Comparison of ENCODE assay signal across 20 cellular contexts in genomic region chr3:160127308-160127707, GRCh38.
DNase-seq lines count a peak whose midpoint lies in the region; ATAC-seq and TF ChIP-seq lines count a peak whose summit lies in the region.
"Had no signal": no experiment of that assay in that cellular context is flagged by ENCODE, and none has a peak within 500 bp of the region (broad histone marks: within the 10 kb centered on the region; RNA-seq: fewer than 3 reads in every experiment).

No MANE protein-coding gene starts in this region.

- no peak overlapping the region for H3K27ac Mint-ChIP-seq in chondrocyte (ENCODE audit: unreplicated experiment)
- H3K27ac Mint-ChIP-seq: immature natural killer cell had no signal

- no peaks in the 10 kb centered on the region for H3K27me3 Mint-ChIP-seq in chondrocyte (ENCODE audit: low read depth)

- no peaks in the 10 kb centered on the region for H3K9me3 ChIP-seq in suprapubic skin
- H3K9me3 ChIP-seq: colonic mucosa, right lobe of liver, thoracic aorta had no signal

- H3K27me3 ChIP-seq in suprapubic skin, result peaks cover 2% of the 10 kb centered on the region
- H3K27me3 ChIP-seq: colonic mucosa, right lobe of liver had no signal

- ATAC-seq in GM19438 (IDR thresholded peaks at IDR 0.05; ENCODE audit: low read depth, unreplicated experiment) (peak; percentile 44), HG02884 (IDR thresholded peaks at IDR 0.05; ENCODE audit: unreplicated experiment) (peak; percentile 58)
- ATAC-seq: right lobe of liver had no signal

- 80% methylated on average over 3 of the region's 3 CpGs for WGBS in suprapubic skin

- H3K4me1 ChIP-seq in suprapubic skin, result no peaks in the 10 kb centered on the region
- H3K4me1 ChIP-seq: colonic mucosa, right lobe of liver had no signal

- peak; percentile 20 for DNase-seq in CD1c-positive myeloid dendritic cell (ENCODE audit: extremely low spot score)
- peak; percentile 37 to 78 for DNase-seq in NOMO-1 (lab: John Stamatoyannopoulos, UW; ENCODE audit: unreplicated experiment in 2 of 2)
- DNase-seq in suprapubic skin (ENCODE audit: low spot score in 2 of 2), result no peak
- no peak for DNase-seq in effector CD4-positive, alpha-beta T cell
- no peak for DNase-seq in chondrocyte (ENCODE audit: low spot score)
- DNase-seq in cerebellar cortex (ENCODE audit: low spot score), result no peak
- DNase-seq: activated CD4-positive, alpha-beta T cell treated with anti-CD3 and anti-CD28 coated beads, Interleukin-2, amount 50 U/mL, for 48 hours; amniotic stem cell; colonic mucosa; immature natural killer cell; IMR-90; mesendoderm; NCI-H1092; NCI-H2171; right lobe of liver; stimulated activated CD8-positive, alpha-beta memory T cell treated with anti-CD3 and anti-CD28 coated beads, Interleukin-4, amount 100 ng/mL, for 48 hours had no signal

- H3K9me3 Mint-ChIP-seq in chondrocyte (ENCODE audit: low read depth), result no peaks in the 10 kb centered on the region
- H3K9me3 Mint-ChIP-seq: immature natural killer cell, neural crest cell had no signal

- no peak overlapping the region for H3K27ac ChIP-seq in suprapubic skin
- H3K27ac ChIP-seq: colonic mucosa, right lobe of liver, thoracic aorta had no signal

- H3K36me3 ChIP-seq in suprapubic skin, result no peaks in the 10 kb centered on the region
- H3K36me3 ChIP-seq: colonic mucosa, right lobe of liver, thoracic aorta had no signal

- no peaks in the 10 kb centered on the region for H3K36me3 Mint-ChIP-seq in chondrocyte (ENCODE audit: low read depth)
- H3K36me3 Mint-ChIP-seq: immature natural killer cell had no signal

- H3K4me3 ChIP-seq in suprapubic skin, result no peak overlapping the region
- H3K4me3 ChIP-seq: colonic mucosa, right lobe of liver, thoracic aorta had no signal

- no peak for TF ChIP-seq EP300 in suprapubic skin (IDR thresholded peaks at IDR 0.05)

- peaks cover 47% of the 10 kb centered on the region for H3K4me1 Mint-ChIP-seq in chondrocyte (ENCODE audit: low read depth)
- H3K4me1 Mint-ChIP-seq: immature natural killer cell, neural crest cell had no signal

- TF ChIP-seq POLR2A in suprapubic skin (IDR thresholded peaks at IDR 0.05), result no peak

- no peak for TF ChIP-seq CTCF in suprapubic skin (IDR thresholded peaks at IDR 0.05)
- no peak for TF ChIP-seq CTCF in chondrocyte (IDR thresholded peaks at IDR 0.05)

- no peak overlapping the region for H3K4me3 Mint-ChIP-seq in chondrocyte (ENCODE audit: unreplicated experiment)
- H3K4me3 Mint-ChIP-seq: immature natural killer cell, neural crest cell had no signal

Comparison
In these comparisons a context has a peak if more than half of its experiments do, and no peak if none do; other contexts are left out.
1. DNase-seq: peak in CD1c-positive myeloid dendritic cell (single experiment) and NOMO-1 (2 of 2); none in suprapubic skin (0 of 2), effector CD4-positive, alpha-beta T cell (single experiment), chondrocyte (single experiment) and cerebellar cortex (single experiment).